Comparison of ENCODE assay signal across 24 cellular contexts in the genomic region with DNA sequence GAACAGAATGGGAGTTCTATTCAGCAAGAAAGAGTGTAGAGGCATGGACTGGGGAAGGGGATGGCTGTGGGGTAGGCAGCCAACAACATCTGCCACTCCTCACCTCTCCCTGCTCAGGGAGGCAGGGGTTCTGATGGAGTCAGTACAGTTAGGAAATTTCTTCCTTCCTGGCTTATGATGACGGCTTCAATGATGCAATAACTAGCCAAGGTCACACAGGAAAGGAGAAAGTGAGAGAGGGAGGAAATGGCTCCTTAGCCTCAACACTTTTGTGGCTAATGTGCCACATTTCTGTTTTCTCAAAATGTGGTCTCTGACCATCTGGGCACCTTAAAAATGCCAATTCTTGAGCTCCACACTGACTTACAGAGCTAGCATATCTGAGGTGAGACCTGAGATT.
A peak's percentile ranks its signal among the peaks of the same experiment; 100 is the strongest.
DNase-seq lines count a peak whose midpoint lies in the region; ATAC-seq and TF ChIP-seq lines count a peak whose summit lies in the region.
"Had no signal": no experiment of that assay in that cellular context is flagged by ENCODE, and none has a peak within 500 bp of the region (broad histone marks: within the 10 kb centered on the region; RNA-seq: fewer than 3 reads in every experiment).

No MANE protein-coding gene starts in this region.

- no peak overlapping the region for H3K4ac ChIP-seq in IMR-90 (ENCODE audit: low read depth, low read length)

- in situ Hi-C loops in IMR-90 (cut with MboI; ENCODE audit: low sequenced_read_pairs): no loop called here

- H3K9ac ChIP-seq in IMR-90 (ENCODE audit: low read depth, low read length): no peak overlapping the region

- no peaks in the 10 kb centered on the region for H3K79me1 ChIP-seq in IMR-90 (ENCODE audit: low read depth in 1 of 2, low read length in 2 of 2)

- DNase-seq in AML-193 (lab: John Stamatoyannopoulos, UW): peak; percentile 59 to 71
- DNase-seq in IMR-90: no peak
- peak; percentile 75 for DNase-seq in SKM-1 treated with dmso at 0.1 percent for 144 hours (lab: John Stamatoyannopoulos, UW; ENCODE audit: unreplicated experiment)
- peak; percentile 11 to 28 (median 28) for DNase-seq in immature natural killer cell
- no peak for DNase-seq in activated CD4-positive, alpha-beta memory T cell treated with anti-CD3 and anti-CD28 coated beads for 36 hours
- DNase-seq: activated CD4-positive, alpha-beta T cell treated with anti-CD3 and anti-CD28 coated beads, Interleukin-2, amount 10 ng/mL, durations not matched to agents 24 days and 14 days; activated naive CD4-positive, alpha-beta T cell treated with anti-CD3 and anti-CD28 coated beads for 36 hours; activated T-cell treated with anti-CD3 and anti-CD28 coated beads for 4 hours; DMS53; foreskin melanocyte; GOT3; KBM-7; left cardiac atrium; midbrain; NCI-H1105 treated with DMSO at 0.1 percent for 48 hours; retina; stimulated activated CD4-positive, alpha-beta T cell treated with anti-CD3 and anti-CD28 coated beads, Interleukin-15, amount 100 ng/mL, for 24 hours had no signal

- dilution Hi-C loops in IMR-90 (cut with HindIII; ENCODE audit: low sequenced_read_pairs, unreplicated experiment): no loop called here

- H2BK15ac ChIP-seq in IMR-90 (ENCODE audit: low read depth, low read length): no peak overlapping the region

- intact Hi-C loops in IMR-90 (cut with micrococcal nuclease): no loop called here
- intact Hi-C loops in activated CD4-positive, alpha-beta memory T cell treated with anti-CD3 and anti-CD28 coated beads for 36 hours (cut with micrococcal nuclease): no loop called here

- no peak overlapping the region for H2AK5ac ChIP-seq in IMR-90 (ENCODE audit: low read depth, low read length)

- no peak for ATAC-seq in IMR-90 (ENCODE audit: low read depth)
- ATAC-seq in GM21723 (IDR thresholded peaks at IDR 0.05; ENCODE audit: unreplicated experiment): no peak
- no peak for ATAC-seq in HG03469 (IDR thresholded peaks at IDR 0.05; ENCODE audit: unreplicated experiment)
- no peak for ATAC-seq in HG02798 (IDR thresholded peaks at IDR 0.05; ENCODE audit: poor library complexity, unreplicated experiment)
- ATAC-seq: A549; left cardiac atrium; stimulated activated effector memory CD8-positive, alpha-beta T cell treated with anti-CD3 and anti-CD28 coated beads, Interleukin-12 subunit alpha, Interleukin-12 subunit beta, amount 100 ng/mL, for 72 hours had no signal

- H3K27ac ChIP-seq in IMR-90 (ENCODE audit: insufficient read depth, low read length): no peak overlapping the region
- H3K27ac ChIP-seq: A549, ascending aorta, C4-2B had no signal

- H2BK20ac ChIP-seq in IMR-90 (ENCODE audit: low read depth, low read length): no peak overlapping the region

- no peaks in the 10 kb centered on the region for H3K4me1 ChIP-seq in IMR-90 (ENCODE audit: control insufficient read depth, insufficient read depth, low read length)

- WGBS in IMR-90 (ENCODE audit: extremely low coverage in 2 of 2, insufficient read length in 1 of 2), 2 experiments: no CpG with 5 or more reads among the region's 1 CpG

- H3K14ac ChIP-seq in IMR-90 (replicated peaks; ENCODE audit: low read depth, low read length): no peak overlapping the region

- H3K27ac Mint-ChIP-seq in immature natural killer cell: no peak overlapping the region
- H3K27ac Mint-ChIP-seq in activated CD4-positive, alpha-beta memory T cell treated with anti-CD3 and anti-CD28 coated beads for 36 hours: no peak overlapping the region
- H3K27ac Mint-ChIP-seq: activated CD4-positive, alpha-beta T cell treated with anti-CD3 and anti-CD28 coated beads, Interleukin-2, amount 10 ng/mL, durations not matched to agents 24 days and 14 days; activated naive CD4-positive, alpha-beta T cell treated with anti-CD3 and anti-CD28 coated beads for 36 hours; stimulated activated effector memory CD8-positive, alpha-beta T cell treated with anti-CD3 and anti-CD28 coated beads, Interleukin-12 subunit alpha, Interleukin-12 subunit beta, amount 100 ng/mL, for 72 hours had no signal

- H2BK5ac ChIP-seq in IMR-90 (ENCODE audit: low read depth, low read length, poor library complexity, severe bottlenecking): no peak overlapping the region

- H3K4me3 Mint-ChIP-seq in immature natural killer cell: peak overlapping the region in 1 of 5 donors; percentile 27
- no peak overlapping the region for H3K4me3 Mint-ChIP-seq in activated CD4-positive, alpha-beta memory T cell treated with anti-CD3 and anti-CD28 coated beads for 36 hours
- H3K4me3 Mint-ChIP-seq: activated CD4-positive, alpha-beta T cell treated with anti-CD3 and anti-CD28 coated beads, Interleukin-2, amount 10 ng/mL, durations not matched to agents 24 days and 14 days; activated naive CD4-positive, alpha-beta T cell treated with anti-CD3 and anti-CD28 coated beads for 36 hours; stimulated activated effector memory CD8-positive, alpha-beta T cell treated with anti-CD3 and anti-CD28 coated beads, Interleukin-12 subunit alpha, Interleukin-12 subunit beta, amount 100 ng/mL, for 72 hours had no signal

- no peak overlapping the region for H2BK120ac ChIP-seq in IMR-90 (ENCODE audit: low read depth, low read length)

- no peak overlapping the region for H3K56ac ChIP-seq in IMR-90 (ENCODE audit: extremely low read depth, insufficient read depth, low read length)

- H3K9me1 ChIP-seq in IMR-90 (ENCODE audit: insufficient read depth, low read length): no peaks in the 10 kb centered on the region

- H3K36me3 Mint-ChIP-seq in immature natural killer cell: no peaks in the 10 kb centered on the region
- no peaks in the 10 kb centered on the region for H3K36me3 Mint-ChIP-seq in activated CD4-positive, alpha-beta memory T cell treated with anti-CD3 and anti-CD28 coated beads for 36 hours
- H3K36me3 Mint-ChIP-seq: stimulated activated effector memory CD8-positive, alpha-beta T cell treated with anti-CD3 and anti-CD28 coated beads, Interleukin-12 subunit alpha, Interleukin-12 subunit beta, amount 100 ng/mL, for 72 hours had no signal

- H4K91ac ChIP-seq in IMR-90 (ENCODE audit: insufficient read depth, low read depth, low read length): no peak overlapping the region

- H3K9me3 ChIP-seq in IMR-90 (ENCODE audit: control insufficient read depth, insufficient read depth, low read length): no peaks in the 10 kb centered on the region
- H3K9me3 ChIP-seq: ascending aorta had no signal

- H3K36me3 ChIP-seq in IMR-90 (ENCODE audit: control insufficient read depth, insufficient read depth, low read length): no peaks in the 10 kb centered on the region
- H3K36me3 ChIP-seq: ascending aorta had no signal

- TF ChIP-seq POLR2A in IMR-90 (IDR thresholded peaks at IDR 0.05; ENCODE audit: low read depth, low read length): no peak

- H2AFZ ChIP-seq in IMR-90 (replicated peaks; ENCODE audit: low read length, poor library complexity): no peak overlapping the region

- TF ChIP-seq CTCF in IMR-90 (conservative IDR thresholded peaks at IDR 0.05; ENCODE audit: low read depth, low read length): no peak

- no peaks in the 10 kb centered on the region for H4K20me1 ChIP-seq in IMR-90 (ENCODE audit: insufficient read depth, low read length)

- no peak overlapping the region for H3K4me2 ChIP-seq in IMR-90 (ENCODE audit: low read depth, low read length)
- H3K4me2 ChIP-seq: A549 had no signal

- H4K8ac ChIP-seq in IMR-90 (ENCODE audit: low read depth in 2 of 2, low read length in 2 of 2): no peak overlapping the region

- peaks cover 0 to 6% (median 3%) of the 10 kb centered on the region in 6 donors for H3K9me3 Mint-ChIP-seq in immature natural killer cell
- peaks cover 8% of the 10 kb centered on the region for H3K9me3 Mint-ChIP-seq in activated CD4-positive, alpha-beta memory T cell treated with anti-CD3 and anti-CD28 coated beads for 36 hours
- H3K9me3 Mint-ChIP-seq: activated CD4-positive, alpha-beta T cell treated with anti-CD3 and anti-CD28 coated beads, Interleukin-2, amount 10 ng/mL, durations not matched to agents 24 days and 14 days had no signal

- TF ChIP-seq RAD21 in IMR-90 (IDR thresholded peaks at IDR 0.05; ENCODE audit: low read length): no peak

- H3K27me3 Mint-ChIP-seq in immature natural killer cell (ENCODE audit: low read depth in 3 of 3): peaks cover 8 to 25% (median 9%) of the 10 kb centered on the region in 3 donors
- peaks cover 13% of the 10 kb centered on the region for H3K27me3 Mint-ChIP-seq in activated CD4-positive, alpha-beta memory T cell treated with anti-CD3 and anti-CD28 coated beads for 36 hours

- CTCF ChIA-PET in IMR-90 (lab: Yijun Ruan, JAX): no interaction called here
- CTCF ChIA-PET in activated CD4-positive, alpha-beta memory T cell treated with anti-CD3 and anti-CD28 coated beads for 36 hours (lab: Charles Lee): no interaction called here

- BruUV-seq in IMR-90 (replicated peaks; lab: Mats Ljungman, UMichigan): no TSS peak

- peaks cover 20% of the 10 kb centered on the region in 2 donors for H3K4me1 Mint-ChIP-seq in immature natural killer cell
- H3K4me1 Mint-ChIP-seq in activated CD4-positive, alpha-beta memory T cell treated with anti-CD3 and anti-CD28 coated beads for 36 hours (ENCODE audit: low read depth): no peaks in the 10 kb centered on the region
- H3K4me1 Mint-ChIP-seq: activated CD4-positive, alpha-beta T cell treated with anti-CD3 and anti-CD28 coated beads, Interleukin-2, amount 10 ng/mL, durations not matched to agents 24 days and 14 days; stimulated activated effector memory CD8-positive, alpha-beta T cell treated with anti-CD3 and anti-CD28 coated beads, Interleukin-12 subunit alpha, Interleukin-12 subunit beta, amount 100 ng/mL, for 72 hours had no signal

- no peaks in the 10 kb centered on the region for H3K27me3 ChIP-seq in IMR-90 (ENCODE audit: control insufficient read depth, insufficient read depth, low read length)
- H3K27me3 ChIP-seq: ascending aorta had no signal

- POLR2A ChIA-PET in IMR-90 (lab: Charles Lee; ENCODE audit: unreplicated experiment): no interaction called here
- POLR2A ChIA-PET in activated CD4-positive, alpha-beta memory T cell treated with anti-CD3 and anti-CD28 coated beads for 36 hours (lab: Charles Lee): no interaction called here

- H2AK9ac ChIP-seq in IMR-90 (replicated peaks; ENCODE audit: low read depth, low read length, poor library complexity): no peak overlapping the region

- H3K18ac ChIP-seq in IMR-90 (ENCODE audit: low read depth, low read length): no peak overlapping the region

- no peak overlapping the region for H3K4me3 ChIP-seq in IMR-90 (ENCODE audit: insufficient read depth, low read depth, low read length)
- H3K4me3 ChIP-seq: A549, ascending aorta had no signal

- no peak overlapping the region for H3K23ac ChIP-seq in IMR-90 (ENCODE audit: low read depth, low read length)

- no peak overlapping the region for H4K5ac ChIP-seq in IMR-90 (ENCODE audit: low read depth, low read length)

TF ChIP-seq in IMR-90, 13 proteins besides CTCF, POLR2A, EP300 and RAD21:
- TF ChIP-seq CEBPB (IDR thresholded peaks at IDR 0.05; ENCODE audit: low read depth, low read length) (peak; percentile 39; the same call in 1 of the 2 replicates), NFE2L2 (IDR thresholded peaks at IDR 0.05; ENCODE audit: low read depth, low read length) (no peak)

Comparison
In these comparisons a context has a peak if more than half of its experiments do, and no peak if none do; other contexts are left out.
1. DNase-seq: peak in AML-193 (2 of 2), SKM-1 treated with dmso at 0.1 percent for 144 hours (single experiment) and immature natural killer cell (3 of 3); none in IMR-90 (single experiment) and activated CD4-positive, alpha-beta memory T cell treated with anti-CD3 and anti-CD28 coated beads for 36 hours (single experiment).